In the genomic region with DNA sequence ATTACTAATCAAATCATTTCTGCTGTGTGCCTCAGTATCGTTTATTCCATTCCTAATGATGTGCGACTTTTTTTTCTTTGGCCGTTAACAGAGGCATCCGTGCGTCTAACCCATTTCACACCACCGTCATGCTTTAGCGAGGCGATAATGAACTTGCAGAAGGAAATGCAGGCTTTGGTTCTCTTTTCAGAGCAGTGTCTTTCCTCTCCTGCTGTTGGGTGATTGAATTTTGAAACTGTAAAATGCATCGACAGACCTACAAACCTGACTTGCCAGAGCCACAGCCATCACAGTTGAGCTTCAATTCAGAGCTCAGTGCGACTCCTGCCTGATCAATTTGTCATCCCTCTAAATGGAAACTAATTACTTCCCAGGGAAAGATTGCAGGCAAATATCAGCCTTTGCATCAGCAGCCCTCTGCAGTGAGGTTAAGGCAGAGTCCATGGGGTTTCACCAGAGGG, we compare ENCODE assay signal across 16 cellular contexts.
DNase-seq lines count a peak whose midpoint lies in the region; ATAC-seq and TF ChIP-seq lines count a peak whose summit lies in the region.
"Had no signal": no experiment of that assay in that cellular context is flagged by ENCODE, and none has a peak within 500 bp of the region (broad histone marks: within the 10 kb centered on the region; RNA-seq: fewer than 3 reads in every experiment).

No MANE protein-coding gene starts in this region.

- peaks cover 5 to 20% (median 11%) of the 10 kb centered on the region in 11 experiments; a peak in 19 of 22 replicates for H3K9me3 ChIP-seq in BLaER1 treated with 17β-estradiol and CSF1 and Interleukin-3, amounts not matched to agents 10 nM and 100 nM (replicated peaks in 1 of 11)

- no peak overlapping the region for H3K27ac ChIP-seq in BLaER1 treated with 17β-estradiol and CSF1 and Interleukin-3, amounts not matched to agents 10 nM and 100 nM
- H3K27ac ChIP-seq: PC-9, SK-N-MC had no signal

- TF ChIP-seq CTCF in brain (conservative IDR thresholded peaks at IDR 0.05), result no peak
- TF ChIP-seq CTCF in natural killer cell (IDR thresholded peaks at IDR 0.05), result no peak

- H3K4me1 ChIP-seq in BLaER1 treated with 17β-estradiol and CSF1 and Interleukin-3, amounts not matched to agents 10 nM and 100 nM, result peaks cover 9 to 46% (median 32%) of the 10 kb centered on the region in 10 experiments

- H3K4me3 Mint-ChIP-seq in brain (peak overlapping the region; percentile 15 to 66 (median 46)), natural killer cell (peak overlapping the region; percentile 62)
- H3K4me3 Mint-ChIP-seq: T-helper 1 cell treated with Interleukin-12 subunit alpha and Interleukin-12 subunit beta and Interleukin-4 antibody, amounts not matched to agents 30 μg/mL and 1 μg/mL, for 36 hours had no signal

- peak overlapping the region in 8 of 11 experiments; percentile 24 to 72 (median 60); a peak in 16 of 22 replicates for H3K4me2 ChIP-seq in BLaER1 treated with 17β-estradiol and CSF1 and Interleukin-3, amounts not matched to agents 10 nM and 100 nM
- H3K4me2 ChIP-seq: PC-9 had no signal

- H3K27ac Mint-ChIP-seq in brain, result peak overlapping the region; percentile 10 to 97 (median 76)
- peak overlapping the region; percentile 89 to 96 for H3K27ac Mint-ChIP-seq in natural killer cell
- H3K27ac Mint-ChIP-seq: T-helper 1 cell treated with Interleukin-12 subunit alpha and Interleukin-12 subunit beta and Interleukin-4 antibody, amounts not matched to agents 30 μg/mL and 1 μg/mL, for 36 hours had no signal

- intact Hi-C loops in natural killer cell (cut with micrococcal nuclease), result no loop called here

- H3K27me3 Mint-ChIP-seq in brain (no peaks in the 10 kb centered on the region), natural killer cell (ENCODE audit: low read depth in 2 of 2) (no peaks in the 10 kb centered on the region)

- H3K4me1 Mint-ChIP-seq in brain (peaks cover 11% of the 10 kb centered on the region), natural killer cell (peaks cover 50 to 52% of the 10 kb centered on the region in 2 donors)

- no peak overlapping the region for H3K4me3 ChIP-seq in BLaER1 treated with 17β-estradiol and CSF1 and Interleukin-3, amounts not matched to agents 10 nM and 100 nM
- H3K4me3 ChIP-seq: PC-9, SK-N-MC had no signal

- no peak for DNase-seq in natural killer cell
- DNase-seq in LoVo (ENCODE audit: low spot score), result no peak
- no peak for DNase-seq in NCI-H82 (lab: John Stamatoyannopoulos, UW)
- DNase-seq: AML-193, EL, MV-4-11, NCI-H1436 treated with DMSO at 0.1 percent for 48 hours, NCI-H2107, NCI-H226, PC-9 had no signal

- H4K20me1 ChIP-seq in BLaER1 treated with 17β-estradiol and CSF1 and Interleukin-3, amounts not matched to agents 10 nM and 100 nM, result peaks cover 0 to 11% (median 0%) of the 10 kb centered on the region in 11 experiments; a peak in 2 of 22 replicates

- H3K36me3 ChIP-seq in BLaER1 treated with 17β-estradiol and CSF1 and Interleukin-3, amounts not matched to agents 10 nM and 100 nM, result peaks cover 0 to 12% (median under 1%) of the 10 kb centered on the region in 11 experiments; a peak in 4 of 22 replicates

- ATAC-seq in GM18867 (IDR thresholded peaks at IDR 0.05; ENCODE audit: unreplicated experiment) (peak; percentile 56), natural killer cell (peak in 2 of 3 donors; percentile 4 to 23), GM19023 (IDR thresholded peaks at IDR 0.05; ENCODE audit: unreplicated experiment) (no peak)

- no peaks in the 10 kb centered on the region for H3K27me3 ChIP-seq in BLaER1 treated with 17β-estradiol and CSF1 and Interleukin-3, amounts not matched to agents 10 nM and 100 nM

- H3K9me3 Mint-ChIP-seq in brain, result peaks cover 0 to 4% (median 3%) of the 10 kb centered on the region in 5 experiments
- no peaks in the 10 kb centered on the region for H3K9me3 Mint-ChIP-seq in natural killer cell

- H3K36me3 Mint-ChIP-seq in brain, result peaks cover 18% of the 10 kb centered on the region
- H3K36me3 Mint-ChIP-seq in natural killer cell, result no peaks in the 10 kb centered on the region

- no peak overlapping the region; a peak in 1 of 22 replicates for H3K9ac ChIP-seq in BLaER1 treated with 17β-estradiol and CSF1 and Interleukin-3, amounts not matched to agents 10 nM and 100 nM
